In the genomic region with DNA sequence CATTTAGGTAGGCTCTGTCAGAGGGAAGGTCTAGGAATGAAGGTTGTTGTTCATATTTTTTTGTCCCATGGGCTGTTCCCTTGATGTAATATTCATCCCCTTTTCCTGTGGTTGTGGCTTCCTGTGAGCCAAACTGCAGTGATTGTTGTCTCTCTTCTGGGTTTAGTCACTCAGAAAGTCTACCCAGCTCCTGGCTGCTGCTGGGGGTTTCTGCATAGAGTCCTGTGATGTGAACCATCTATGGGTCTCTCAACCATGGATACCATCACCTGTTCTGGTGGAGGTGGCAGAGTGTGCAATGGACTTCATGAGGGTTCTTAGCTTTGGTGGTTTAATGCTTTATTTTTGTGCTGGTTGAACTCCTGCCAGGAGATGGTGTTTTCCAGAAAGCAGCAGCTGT, we compare ENCODE assay signal across 15 cellular contexts.
DNase-seq lines count a peak whose midpoint lies in the region; ATAC-seq, FAIRE-seq and TF ChIP-seq lines count a peak whose summit lies in the region.
"Had no signal": no experiment of that assay in that cellular context is flagged by ENCODE, and none has a peak within 500 bp of the region (broad histone marks: within the 10 kb centered on the region; RNA-seq: fewer than 3 reads in every experiment).

No MANE protein-coding gene starts in this region.

- intact Hi-C loops in activated naive CD4-positive, alpha-beta T cell treated with anti-CD3 and anti-CD28 coated beads for 36 hours (cut with micrococcal nuclease) = no loop called here
- intact Hi-C loops in activated CD8-positive, alpha-beta T cell treated with anti-CD3 and anti-CD28 coated beads for 36 hours (cut with micrococcal nuclease) = no loop called here

- H3K27me3 ChIP-seq in DOHH2 (ENCODE audit: control insufficient read depth, low read length) = no peaks in the 10 kb centered on the region
- H3K27me3 ChIP-seq in bronchial epithelial cell (ENCODE audit: control insufficient read depth, insufficient read depth, low read length) = no peaks in the 10 kb centered on the region
- H3K27me3 ChIP-seq in endodermal cell (ENCODE audit: control insufficient read depth, insufficient read depth, low read length, poor library complexity, severe bottlenecking) = no peaks in the 10 kb centered on the region
- no peaks in the 10 kb centered on the region for H3K27me3 ChIP-seq in smooth muscle cell (ENCODE audit: low read depth)

- peak; percentile 23 for DNase-seq in activated naive CD4-positive, alpha-beta T cell treated with anti-CD3 and anti-CD28 coated beads for 36 hours
- no peak for DNase-seq in activated naive CD4-positive, alpha-beta T cell treated with anti-CD3 and anti-CD28 coated beads, Interleukin-2, amount 50 U/mL, for 16 hours
- DNase-seq in activated CD8-positive, alpha-beta T cell treated with anti-CD3 and anti-CD28 coated beads for 36 hours = no peak
- DNase-seq in bronchial epithelial cell (ENCODE audit: low read depth) (no peak), NCI-H1436 (lab: John Stamatoyannopoulos, UW) (no peak), endodermal cell (no peak), smooth muscle cell (lab: John Stamatoyannopoulos, UW; ENCODE audit: unreplicated experiment) (no peak)
- DNase-seq: CD4-positive, alpha-beta T cell; HFFc6; NCI-H226; NCI-H526; OCI-M1 had no signal

- peaks cover 23% of the 10 kb centered on the region for H3K4me1 Mint-ChIP-seq in activated naive CD4-positive, alpha-beta T cell treated with anti-CD3 and anti-CD28 coated beads for 36 hours (ENCODE audit: low read depth)
- peaks cover 18% of the 10 kb centered on the region for H3K4me1 Mint-ChIP-seq in activated CD8-positive, alpha-beta T cell treated with anti-CD3 and anti-CD28 coated beads for 36 hours (ENCODE audit: low read depth)
- H3K4me1 Mint-ChIP-seq in endodermal cell = no peaks in the 10 kb centered on the region

- peak; percentile 50 for FAIRE-seq in bronchial epithelial cell (lab: Jason Lieb, UNC)
- FAIRE-seq: K562 had no signal

- TF ChIP-seq CTCF in DOHH2 (IDR thresholded peaks at IDR 0.05; ENCODE audit: low read depth, low read length, poor library complexity, severe bottlenecking) (no peak), bronchial epithelial cell (IDR thresholded peaks at IDR 0.05; ENCODE audit: insufficient read depth, low read length, severe bottlenecking) (no peak), endodermal cell (conservative IDR thresholded peaks at IDR 0.05) (no peak), smooth muscle cell (IDR thresholded peaks at IDR 0.05; ENCODE audit: borderline replicate concordance, insufficient read depth, poor library complexity, severe bottlenecking) (no peak)
- no peak for TF ChIP-seq CTCF in activated CD8-positive, alpha-beta T cell treated with anti-CD3 and anti-CD28 coated beads for 36 hours (IDR thresholded peaks at IDR 0.05)

- H3K9me2 ChIP-seq in DOHH2 (replicated peaks; ENCODE audit: control insufficient read depth, low read length) = no peaks in the 10 kb centered on the region

- no peaks in the 10 kb centered on the region for H3K79me2 ChIP-seq in DOHH2 (ENCODE audit: control insufficient read depth, low read length)
- H3K79me2 ChIP-seq in smooth muscle cell (ENCODE audit: low read depth) = no peaks in the 10 kb centered on the region

- H4K20me1 ChIP-seq in DOHH2 (ENCODE audit: control insufficient read depth, insufficient read depth, low read depth, low read length) (no peaks in the 10 kb centered on the region), smooth muscle cell (ENCODE audit: low read depth) (no peaks in the 10 kb centered on the region)

- H3K4me1 ChIP-seq in DOHH2 (ENCODE audit: control insufficient read depth, low read length) = peaks cover 76% of the 10 kb centered on the region
- H3K4me1 ChIP-seq in endodermal cell (ENCODE audit: control insufficient read depth, insufficient read depth, low read length) = no peaks in the 10 kb centered on the region
- no peaks in the 10 kb centered on the region for H3K4me1 ChIP-seq in smooth muscle cell (ENCODE audit: low read depth)

- H3F3A ChIP-seq in DOHH2 (ENCODE audit: control insufficient read depth, insufficient read depth) (peaks cover 10% of the 10 kb centered on the region), smooth muscle cell (ENCODE audit: low read depth) (no peaks in the 10 kb centered on the region)

- H3K36me3 Mint-ChIP-seq in activated naive CD4-positive, alpha-beta T cell treated with anti-CD3 and anti-CD28 coated beads for 36 hours (ENCODE audit: low read depth) = peaks cover 27% of the 10 kb centered on the region
- peaks cover 35% of the 10 kb centered on the region for H3K36me3 Mint-ChIP-seq in activated CD8-positive, alpha-beta T cell treated with anti-CD3 and anti-CD28 coated beads for 36 hours (ENCODE audit: low read depth)
- no peaks in the 10 kb centered on the region for H3K36me3 Mint-ChIP-seq in endodermal cell (ENCODE audit: low read depth)

- POLR2A ChIA-PET in activated CD8-positive, alpha-beta T cell treated with anti-CD3 and anti-CD28 coated beads for 36 hours (lab: Charles Lee) = interaction anchor here (0.6 to 1.6 kb wide), 2 partner anchors 10 to 11 kb away, joined by 3 to 5 read pairs; no protein-coding TSS in a partner anchor

- H2AFZ ChIP-seq in smooth muscle cell (ENCODE audit: low read depth) = no peak overlapping the region

- H3K4me3 ChIP-seq in DOHH2 (ENCODE audit: low read length) (0 out of 2 replicates have a peak overlapping the region, but pooled peaks have one; percentile 12), bronchial epithelial cell (ENCODE audit: low read depth, low read length) (no peak overlapping the region), endodermal cell (ENCODE audit: low read length) (no peak overlapping the region), smooth muscle cell (no peak overlapping the region)
- H3K4me3 ChIP-seq: K562 had no signal

- H3K27ac ChIP-seq in DOHH2 (ENCODE audit: low read depth, low read length) (no peak overlapping the region), endodermal cell (ENCODE audit: low read depth, low read length) (no peak overlapping the region), smooth muscle cell (ENCODE audit: low read depth) (no peak overlapping the region)
- H3K27ac ChIP-seq: HL-60 had no signal

- H3K4me3 Mint-ChIP-seq in activated naive CD4-positive, alpha-beta T cell treated with anti-CD3 and anti-CD28 coated beads for 36 hours = no peak overlapping the region
- H3K4me3 Mint-ChIP-seq in activated CD8-positive, alpha-beta T cell treated with anti-CD3 and anti-CD28 coated beads for 36 hours = no peak overlapping the region
- H3K4me3 Mint-ChIP-seq in endodermal cell = no peak overlapping the region
- H3K4me3 Mint-ChIP-seq: CD4-positive, alpha-beta T cell; HFFc6 had no signal

- H3K4me2 ChIP-seq in DOHH2 (ENCODE audit: low read length) = no peak overlapping the region
- no peak overlapping the region for H3K4me2 ChIP-seq in smooth muscle cell

- H3K27me3 Mint-ChIP-seq in activated naive CD4-positive, alpha-beta T cell treated with anti-CD3 and anti-CD28 coated beads for 36 hours (ENCODE audit: low read depth) = no peaks in the 10 kb centered on the region
- H3K27me3 Mint-ChIP-seq in activated CD8-positive, alpha-beta T cell treated with anti-CD3 and anti-CD28 coated beads for 36 hours = no peaks in the 10 kb centered on the region
- H3K27me3 Mint-ChIP-seq in endodermal cell (ENCODE audit: insufficient read depth) = no peaks in the 10 kb centered on the region
- H3K27me3 Mint-ChIP-seq: CD4-positive, alpha-beta T cell had no signal

- H3K27ac Mint-ChIP-seq in activated naive CD4-positive, alpha-beta T cell treated with anti-CD3 and anti-CD28 coated beads for 36 hours = peak overlapping the region; percentile 67
- H3K27ac Mint-ChIP-seq in activated CD8-positive, alpha-beta T cell treated with anti-CD3 and anti-CD28 coated beads for 36 hours = peak overlapping the region; percentile 71
- H3K27ac Mint-ChIP-seq in endodermal cell = no peak overlapping the region
- H3K27ac Mint-ChIP-seq: CD4-positive, alpha-beta T cell; HFFc6 had no signal

- CTCF ChIA-PET in activated naive CD4-positive, alpha-beta T cell treated with anti-CD3 and anti-CD28 coated beads for 36 hours (lab: Charles Lee) = no interaction called here
- CTCF ChIA-PET in activated CD8-positive, alpha-beta T cell treated with anti-CD3 and anti-CD28 coated beads for 36 hours (lab: Charles Lee) = no interaction called here

- ATAC-seq in activated CD8-positive, alpha-beta T cell treated with anti-CD3 and anti-CD28 coated beads for 36 hours = no peak
- ATAC-seq: K562 had no signal

- peaks cover 59% of the 10 kb centered on the region for H3K9me3 ChIP-seq in DOHH2 (ENCODE audit: control insufficient read depth, insufficient read depth, low read length)
- no peaks in the 10 kb centered on the region for H3K9me3 ChIP-seq in endodermal cell (ENCODE audit: control insufficient read depth, low read length)
- H3K9me3 ChIP-seq in smooth muscle cell (replicated peaks; ENCODE audit: low read depth) = no peaks in the 10 kb centered on the region

- peaks cover 23% of the 10 kb centered on the region for H3K9me3 Mint-ChIP-seq in activated naive CD4-positive, alpha-beta T cell treated with anti-CD3 and anti-CD28 coated beads for 36 hours
- H3K9me3 Mint-ChIP-seq in activated CD8-positive, alpha-beta T cell treated with anti-CD3 and anti-CD28 coated beads for 36 hours = peaks cover 32% of the 10 kb centered on the region
- peaks cover 46% of the 10 kb centered on the region for H3K9me3 Mint-ChIP-seq in endodermal cell

- H3K9ac ChIP-seq in endodermal cell (ENCODE audit: extremely low read depth, low read length, poor library complexity, severe bottlenecking) (no peak overlapping the region), smooth muscle cell (ENCODE audit: low read depth) (no peak overlapping the region)

- H3K36me3 ChIP-seq in DOHH2 (ENCODE audit: control insufficient read depth, low read length) (peaks cover 51% of the 10 kb centered on the region), bronchial epithelial cell (ENCODE audit: control insufficient read depth, insufficient read depth, low read length) (no peaks in the 10 kb centered on the region), endodermal cell (ENCODE audit: control insufficient read depth, insufficient read depth, low read length) (no peaks in the 10 kb centered on the region), smooth muscle cell (ENCODE audit: low read depth) (no peaks in the 10 kb centered on the region)
